8 cellular contexts compared by ENCODE assay signal in genomic region chr3:15205934-15206661, GRCh38. TPM values are rescaled to one million over a fixed set of nuclear protein-coding genes. Genes with fewer than 3 reads are reported as not detected.
DNase-seq lines count a peak whose midpoint lies in the region; ATAC-seq, FAIRE-seq and TF ChIP-seq lines count a peak whose summit lies in the region.

TSS of gene CAPN7 (plus strand) at chr3:15206246. CDS start at chr3:15206496, 250 bp downstream.

- RAD21 ChIA-PET in GM12878 (lab: Charles Lee; ENCODE audit: unreplicated experiment): interaction anchor here (0.8 to 5.3 kb wide), 25 partner anchors 10 to 602 kb away, joined by 3 to 30 read pairs (median 4); partner anchors contain the start of gene RBSN

- no peak for TF ChIP-seq EP300 in GM12878 (IDR thresholded peaks at IDR 0.05; ENCODE audit: borderline replicate concordance in 1 of 2, control insufficient read depth in 1 of 2, low read depth in 2 of 2, low read length in 2 of 2)

- peak; percentile 91 for DNase-seq in GM18507 (ENCODE audit: extremely low spot score, insufficient read length, low read depth)
- peak; percentile 96 for DNase-seq in SK-N-DZ (ENCODE audit: low spot score)
- peak; percentile 67 for DNase-seq in GM12878 (ENCODE audit: low read depth, low spot score)
- peak; percentile 86 for DNase-seq in smooth muscle cell of the brain vasculature (ENCODE audit: low read depth, low spot score)
- DNase-seq in NCI-H345 treated with DMSO at 0.1 percent for 48 hours (lab: John Stamatoyannopoulos, UW; ENCODE audit: unreplicated experiment): no peak
- DNase-seq in KG1 (lab: John Stamatoyannopoulos, UW): no peak

- ATAC-seq in HG02970 (IDR thresholded peaks at IDR 0.05; ENCODE audit: low FRiP score, unreplicated experiment): peak; percentile 89
- ATAC-seq in GM12878: peak; percentile 94

- no peak for TF ChIP-seq RAD21 in GM12878 (IDR thresholded peaks at IDR 0.05; ENCODE audit: insufficient read depth, low read depth, low read length)

- peak within 1 kb of the TSS; percentile 80 for H3K9ac ChIP-seq in GM12878 (ENCODE audit: control insufficient read depth, insufficient read depth, low read length)

- intact Hi-C loops in GM12878 (cut with micrococcal nuclease; ENCODE audit: unreplicated experiment): loop anchor here (1.0 to 10.0 kb wide), 3 partner anchors 97 to 350 kb away; no protein-coding TSS in a partner anchor

- peak within 1 kb of the TSS; percentile 95 for H2AFZ ChIP-seq in GM12878 (ENCODE audit: control insufficient read depth, low read depth, low read length)

- no peaks in the 10 kb centered on the region for H4K20me1 ChIP-seq in GM12878 (ENCODE audit: control insufficient read depth, insufficient read depth)

- H3K4me3 ChIP-seq in GM12878 (peak within 1 kb of the TSS; percentile 94), iPS-18c (ENCODE audit: insufficient read depth, low read depth, low read length) (peak within 1 kb of the TSS; percentile 91)

- no peaks in the 10 kb centered on the region for H3K4me1 ChIP-seq in GM12878 (ENCODE audit: control insufficient read depth, insufficient read depth, low read length)

- peaks cover 37% of the 10 kb centered on the region for H3K79me2 ChIP-seq in GM12878 (ENCODE audit: control insufficient read depth, insufficient read depth, low read length)

- H3K27me3 ChIP-seq in GM12878 (replicated peaks in 1 of 2; ENCODE audit: control insufficient read depth in 2 of 2, insufficient read depth in 2 of 2, low read length in 1 of 2): no peaks in the 10 kb centered on the region

- peak; percentile 95 for TF ChIP-seq POLR2A in GM12878 (IDR thresholded peaks at IDR 0.05; ENCODE audit: low read depth, low read length)

- POLR2A ChIA-PET in GM12878 (lab: Charles Lee): interaction anchor here (0.6 to 1.9 kb wide), 11 partner anchors 14 to 1638 kb away, joined by 3 to 6 read pairs (median 3); partner anchors contain the start of gene RBSN

- FAIRE-seq in GM18507 (lab: Jason Lieb, UNC): peak; percentile 84
- FAIRE-seq in GM12878 (lab: Jason Lieb, UNC): peak; percentile 72

- H3K36me3 ChIP-seq in GM12878 (ENCODE audit: control insufficient read depth in 2 of 2, insufficient read depth in 2 of 2, low read length in 1 of 2): no peaks in the 10 kb centered on the region

- under 1% methylated on average over 77 of the region's 92 CpGs for WGBS in GM12878 (ENCODE audit: insufficient coverage, insufficient replicate concordance, low lambda C conversion rate, missing lambda C conversion rate)

- peak; percentile 39 to 40 (median 39); a peak in 4 of 6 replicates for TF ChIP-seq CTCF in GM12878 (IDR thresholded peaks at IDR 0.05 in 2 of 3, conservative IDR thresholded peaks at IDR 0.05 in 1 of 3; ENCODE audit: control insufficient read depth in 2 of 3, extremely low read depth in 1 of 3, insufficient read depth in 1 of 3, low read depth in 3 of 3, low read length in 3 of 3)

- peak within 1 kb of the TSS; percentile 90 for H3K4me2 ChIP-seq in GM12878 (ENCODE audit: control insufficient read depth, insufficient read depth)

- no TSS peak for BruUV-seq in GM12878 (replicated peaks; lab: Mats Ljungman, UMichigan)

- in situ Hi-C loops in GM12878 (cut with MboI): loop anchor here (10.0 kb wide), 2 partner anchors 599 to 1039 kb away; no protein-coding TSS in a partner anchor

- H3K27ac ChIP-seq in GM12878 (ENCODE audit: control insufficient read depth, insufficient read depth): peak within 1 kb of the TSS; percentile 61

- CTCF ChIA-PET in GM12878 (lab: Yijun Ruan, JAX): interaction anchor here (0.6 to 9.7 kb wide), 24 partner anchors 12 to 605 kb away, joined by 3 to 123 read pairs (median 4); no protein-coding TSS in a partner anchor

- SMC1A ChIA-PET in GM12878 (lab: Charles Lee; ENCODE audit: uncharacterized antibody, unreplicated experiment): interaction anchor here (0.7 to 12.1 kb wide), 19 partner anchors 8 to 351 kb away, joined by 3 to 135 read pairs (median 5); partner anchors contain the start of gene RBSN

- H3K9me3 ChIP-seq in GM12878 (replicated peaks; ENCODE audit: control insufficient read depth, insufficient read depth, low read length): no peaks in the 10 kb centered on the region
- H3K9me3 ChIP-seq in iPS-18c (ENCODE audit: control insufficient read depth, insufficient read depth, low read length): no peaks in the 10 kb centered on the region

TF ChIP-seq in GM12878, 131 proteins besides CTCF, POLR2A, EP300 and RAD21 (continues in another document):
- TF ChIP-seq NFXL1 (IDR thresholded peaks at IDR 0.05; ENCODE audit: borderline replicate concordance) (no peak), CREM (IDR thresholded peaks at IDR 0.05; ENCODE audit: low read depth) (peak; percentile 47; the same call in 1 of the 2 replicates), IKZF1 (conservative IDR thresholded peaks at IDR 0.05) (peak; percentile 89), RUNX3 (IDR thresholded peaks at IDR 0.05; ENCODE audit: low read length) (peak; percentile 59), POLR2AphosphoS5 (IDR thresholded peaks at IDR 0.05; ENCODE audit: low read length) (peak; percentile 84), PKNOX1 (IDR thresholded peaks at IDR 0.05) (no peak), CHD2 (IDR thresholded peaks at IDR 0.05; ENCODE audit: borderline replicate concordance, low read depth, low read length) (peak; percentile 94), WRNIP1 (IDR thresholded peaks at IDR 0.05; ENCODE audit: borderline replicate concordance, low read depth, low read length) (no peak), NFIC (IDR thresholded peaks at IDR 0.05; ENCODE audit: low read depth, low read length) (no peak), IRF5 (IDR thresholded peaks at IDR 0.05; ENCODE audit: borderline replicate concordance) (no peak), NR2F1 (conservative IDR thresholded peaks at IDR 0.05) (peak; percentile 74), LARP7 (IDR thresholded peaks at IDR 0.05) (peak; percentile 86), MAX (IDR thresholded peaks at IDR 0.05; ENCODE audit: low read depth, low read length) (peak; percentile 86), IRF4 (IDR thresholded peaks at IDR 0.05; ENCODE audit: low read depth, low read length) (no peak)
- TF ChIP-seq, protein P1, sequence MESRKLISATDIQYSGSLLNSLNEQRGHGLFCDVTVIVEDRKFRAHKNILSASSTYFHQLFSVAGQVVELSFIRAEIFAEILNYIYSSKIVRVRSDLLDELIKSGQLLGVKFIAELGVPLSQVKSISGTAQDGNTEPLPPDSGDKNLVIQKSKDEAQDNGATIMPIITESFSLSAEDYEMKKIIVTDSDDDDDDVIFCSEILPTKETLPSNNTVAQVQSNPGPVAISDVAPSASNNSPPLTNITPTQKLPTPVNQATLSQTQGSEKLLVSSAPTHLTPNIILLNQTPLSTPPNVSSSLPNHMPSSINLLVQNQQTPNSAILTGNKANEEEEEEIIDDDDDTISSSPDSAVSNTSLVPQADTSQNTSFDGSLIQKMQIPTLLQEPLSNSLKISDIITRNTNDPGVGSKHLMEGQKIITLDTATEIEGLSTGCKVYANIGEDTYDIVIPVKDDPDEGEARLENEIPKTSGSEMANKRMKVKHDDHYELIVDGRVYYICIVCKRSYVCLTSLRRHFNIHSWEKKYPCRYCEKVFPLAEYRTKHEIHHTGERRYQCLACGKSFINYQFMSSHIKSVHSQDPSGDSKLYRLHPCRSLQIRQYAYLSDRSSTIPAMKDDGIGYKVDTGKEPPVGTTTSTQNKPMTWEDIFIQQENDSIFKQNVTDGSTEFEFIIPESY (IDR thresholded peaks at IDR 0.05): no peak

RNA-seq across cellular contexts. Expression of gene CAPN7, which starts in this region (rescaled TPM):
- polyA plus RNA-seq in SK-N-DZ (2014; cell fraction: cytosol; rRNA removed): 20.2 and 26.1 TPM in 2 replicates
- polyA plus RNA-seq in SK-N-DZ (2014; cell fraction: nucleus; rRNA removed): 26.7 and 30.8 TPM in 2 replicates
- 142 and 155 TPM in 2 replicates for total RNA-seq in GM12878 (2013; cell fraction: nucleolus; rRNA removed)
- total RNA-seq in GM12878 (2014; rRNA removed): 16.5 and 19.9 TPM in 2 replicates
- total RNA-seq in GM12878 (2014; rRNA removed; fragmentation: Illumina TruSeq; extraction: Trizol): 17.2 and 18.6 TPM in 2 replicates
- total RNA-seq in GM12878 (2021): 19.2 and 24.4 TPM in 2 replicates
- 6.1 TPM for polyA plus RNA-seq in GM12878 (2011; ENCODE audit: low read depth)
- 24.6 and 41.2 TPM in 2 replicates for polyA plus RNA-seq in GM12878 (2011; rRNA removed)
- polyA plus RNA-seq in GM12878 (2011; cell fraction: cytosol; rRNA removed): 10.6 and 10.9 TPM in 2 replicates
- 37.1 and 54.9 TPM in 2 replicates for polyA plus RNA-seq in GM12878 (2011; cell fraction: nucleus; rRNA removed)
- 10.0 and 13.8 TPM in 2 replicates for polyA plus RNA-seq in GM12878 (2012)
- polyA plus RNA-seq in GM12878 (2014; fragmentation: Illumina TruSeq; extraction: Trizol): 19.2 and 25.4 TPM in 2 replicates
- 1 to 10 TPM; 5.3 to 6.7 TPM for polyA plus RNA-seq in GM12878 (2014; fragmentation: Nextera tagmentation; extraction: Ambion mirVana)
- 13.4 and 15.2 TPM in 2 replicates for polyA plus RNA-seq in GM12878 (2014; rRNA removed)
- 10 to 100 TPM; 24.3 to 27.0 TPM for polyA plus RNA-seq in GM12878 (2016; fragmentation: Nextera tagmentation; extraction: Ambion mirVana)
- polyA minus RNA-seq in GM12878 (2011; rRNA and poly(A)+ RNA removed): 15.8 and 20.5 TPM in 2 replicates
- polyA minus RNA-seq in GM12878 (2011; cell fraction: cytosol; rRNA and poly(A)+ RNA removed): 7.8 and 10.0 TPM in 2 replicates
- 32.0 and 49.4 TPM in 2 replicates for polyA minus RNA-seq in GM12878 (2011; cell fraction: nucleus; rRNA and poly(A)+ RNA removed)

Comparison
In these comparisons a context has a peak if more than half of its experiments do, and no peak if none do; other contexts are left out.
1. DNase-seq: peak in GM18507 (single experiment), SK-N-DZ (single experiment), GM12878 (single experiment) and smooth muscle cell of the brain vasculature (single experiment); none in NCI-H345 treated with DMSO at 0.1 percent for 48 hours (single experiment) and KG1 (single experiment).